Comparison of ENCODE assay signal across 8 cellular contexts in the genomic region with DNA sequence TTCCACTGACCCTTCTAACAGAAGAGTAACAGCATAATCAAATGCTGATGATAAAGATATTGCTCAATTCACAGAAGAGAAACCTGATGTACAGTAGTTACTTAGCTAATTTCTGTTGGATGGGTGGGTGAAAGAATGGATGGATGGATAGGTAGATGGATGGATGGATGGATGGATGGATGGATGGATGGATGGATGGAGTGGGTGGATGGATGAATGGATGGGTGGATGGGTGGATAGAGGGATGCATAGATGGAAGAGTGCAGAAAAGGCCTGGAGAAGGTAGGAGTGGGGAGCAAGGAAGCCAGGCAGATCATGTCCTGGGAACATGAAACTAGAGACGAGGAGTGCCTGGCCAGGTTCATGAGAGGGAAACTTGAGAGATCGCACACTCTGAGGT.
"Had no signal": no experiment of that assay in that cellular context is flagged by ENCODE, and none has a peak within 500 bp of the region (broad histone marks: within the 10 kb centered on the region; RNA-seq: fewer than 3 reads in every experiment).

No MANE protein-coding gene starts in this region.

- H3K27ac ChIP-seq: HL-60 had no signal

- H3K4me3 ChIP-seq: GM23338, HAP-1, K562 had no signal

- H3K27ac Mint-ChIP-seq: GM23338 had no signal

- H3K4me1 ChIP-seq: HAP-1 had no signal

- ATAC-seq: GM23338, HCT116, HepG2, K562 had no signal

- H3K4me3 Mint-ChIP-seq: GM23338 had no signal

- H3K4me2 ChIP-seq: GM23338 had no signal

- H2AFZ ChIP-seq: GM23338 had no signal

- FAIRE-seq: HepG2, K562 had no signal

- H3K36me3 ChIP-seq: HAP-1 had no signal

- DNase-seq: H7, KG1 had no signal

- H3K9me3 ChIP-seq: HAP-1 had no signal
